21 cellular contexts compared by ENCODE assay signal in genomic region chr22:20873215-20873614, GRCh38.
"Had no signal": no experiment of that assay in that cellular context is flagged by ENCODE, and none has a peak within 500 bp of the region (broad histone marks: within the 10 kb centered on the region; RNA-seq: fewer than 3 reads in every experiment).

No MANE protein-coding gene starts in this region.

- DNase-seq: Karpas-422; KG1; MG63; NCI-H1092; NCI-H1105 treated with DMSO at 0.1 percent for 48 hours; NCI-H1417 treated with DMSO at 0.1 percent for 48 hours; NCI-H146; NCI-H1694 treated with DMSO at 0.1 percent for 48 hours; NCI-H1930; NCI-H2081; NCI-H2107; NCI-H2227 treated with DMSO at 0.1 percent for 48 hours; NCI-H524; NCI-H69; NCI-H774; NK-92 treated with Interleukin-12 subunit alpha and Interleukin-12 subunit beta, amount 100 ng/mL, for 24 hours; PC-3; SHP77; SK-N-SH had no signal

- H3K27ac ChIP-seq: RWPE1 had no signal

- ATAC-seq: Panc1, PC-3 had no signal

- H3K27me3 ChIP-seq: MG63 had no signal
